Comparison of ENCODE assay signal across 8 cellular contexts in the genomic region with DNA sequence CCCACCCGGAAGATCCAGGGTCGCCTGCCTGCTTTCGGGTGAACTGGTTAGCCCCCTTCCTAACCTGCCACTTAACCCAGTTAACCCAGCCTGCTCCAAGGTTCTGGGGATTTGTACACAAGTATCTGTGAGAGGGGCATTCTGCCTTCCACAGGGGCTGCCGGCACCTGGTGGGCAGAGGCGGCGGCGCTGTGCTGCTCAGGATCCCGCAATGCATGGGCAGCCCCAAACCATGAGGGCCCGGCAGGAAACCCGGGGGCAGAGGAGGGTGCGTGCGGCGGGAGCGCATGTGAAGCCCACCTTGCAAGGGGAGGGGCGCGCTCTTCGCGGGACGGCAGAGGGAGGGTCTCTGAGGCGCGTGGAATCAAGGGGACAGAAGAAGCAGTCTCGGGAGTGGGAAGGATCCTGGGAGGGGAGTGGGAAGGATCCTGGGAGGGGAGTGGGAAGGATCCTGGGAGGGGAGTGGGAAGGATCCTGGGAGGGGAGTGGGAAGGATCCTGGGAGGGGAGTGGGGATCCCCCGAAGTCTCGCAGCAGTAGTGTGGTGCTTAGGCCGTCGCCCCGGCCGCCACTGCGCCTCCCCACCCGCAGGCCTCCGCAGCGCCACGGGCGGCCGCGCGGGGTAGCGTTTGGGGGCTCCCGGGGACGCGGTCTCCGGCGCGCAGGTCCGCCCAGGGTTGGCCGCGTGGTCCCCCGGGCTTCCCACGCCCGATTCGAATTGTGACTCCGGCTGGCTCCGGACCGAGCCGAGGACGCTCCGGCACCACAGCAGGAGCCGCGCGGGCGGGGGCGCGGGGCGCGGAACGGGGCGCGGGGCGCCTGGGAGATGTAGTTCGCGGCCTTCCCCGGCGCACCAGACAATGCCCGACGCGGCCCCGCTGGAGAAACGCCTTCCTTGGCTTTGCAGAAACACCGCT.
DNase-seq lines count a peak whose midpoint lies in the region; ATAC-seq and TF ChIP-seq lines count a peak whose summit lies in the region.

No MANE protein-coding gene starts in this region.

- peak; percentile 66 for ATAC-seq in HG02759 (IDR thresholded peaks at IDR 0.05; ENCODE audit: unreplicated experiment)
- no peak for ATAC-seq in GM21526 (IDR thresholded peaks at IDR 0.05; ENCODE audit: low FRiP score, unreplicated experiment)

- TF ChIP-seq CTCF in epithelial cell of esophagus (IDR thresholded peaks at IDR 0.05; ENCODE audit: insufficient read depth, low read depth, low read length, missing control alignments), result peak; percentile 41

- DNase-seq in EL (peak; percentile 62), NCI-H345 treated with DMSO at 0.1 percent for 48 hours (lab: John Stamatoyannopoulos, UW; ENCODE audit: unreplicated experiment) (peak; percentile 45), epithelial cell of esophagus (ENCODE audit: low read depth) (peak; percentile 54), midbrain (lab: John Stamatoyannopoulos, UW) (peak; percentile 79)
- DNase-seq in activated CD8-positive, alpha-beta memory T cell treated with anti-CD3 and anti-CD28 coated beads, Interleukin-2, amount 50 U/mL, for 4 hours, result peak; percentile 66
- peak; percentile 58 for DNase-seq in stimulated activated CD8-positive, alpha-beta memory T cell treated with anti-CD3 and anti-CD28 coated beads, Interleukin-15, amount 100 ng/mL, for 24 hours (ENCODE audit: low read depth)

- peak overlapping the region; percentile 39 for H3K4me3 ChIP-seq in epithelial cell of esophagus (ENCODE audit: low read length)
